16 cellular contexts compared by ENCODE assay signal in the genomic region with DNA sequence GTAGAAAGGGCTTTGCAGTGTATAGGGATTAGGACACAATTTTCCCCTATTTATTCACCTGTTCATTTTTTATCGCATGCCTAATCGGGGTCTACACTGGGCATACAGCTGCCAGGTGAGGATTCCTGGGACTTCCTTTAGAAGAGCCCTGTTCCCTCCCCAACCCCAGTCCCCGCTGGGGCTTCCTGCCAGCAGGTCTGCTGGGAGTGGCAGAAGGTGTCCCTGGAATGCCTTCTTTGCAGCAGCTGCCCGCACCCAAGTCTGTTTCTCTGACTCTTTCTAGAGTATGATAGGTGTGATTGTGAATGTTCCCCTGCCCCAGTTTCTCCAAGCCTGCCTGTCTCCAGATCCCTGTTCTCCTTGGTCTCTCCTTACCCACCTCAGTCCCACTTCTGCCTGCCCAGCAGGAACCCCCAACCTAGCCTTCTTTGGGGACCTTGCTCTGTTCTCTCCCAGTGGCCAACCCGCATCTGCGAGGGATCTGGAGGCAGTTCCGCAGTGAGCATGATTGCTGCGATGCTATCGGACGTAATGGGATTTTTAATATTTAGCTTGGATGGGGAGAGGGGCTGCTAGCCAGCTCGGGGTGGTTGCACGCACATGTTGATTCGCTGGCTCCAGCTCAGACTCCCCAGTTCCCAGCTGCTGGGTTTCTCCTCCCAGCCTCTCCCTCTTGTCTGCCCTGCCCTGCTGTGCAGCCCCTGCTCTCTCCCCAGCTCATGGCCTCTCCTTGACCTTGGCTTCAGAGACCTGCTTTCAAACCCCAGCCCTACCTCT.
DNase-seq lines count a peak whose midpoint lies in the region; ATAC-seq and TF ChIP-seq lines count a peak whose summit lies in the region.
"Had no signal": no experiment of that assay in that cellular context is flagged by ENCODE, and none has a peak within 500 bp of the region (broad histone marks: within the 10 kb centered on the region; RNA-seq: fewer than 3 reads in every experiment).

No MANE protein-coding gene starts in this region.

- no peaks in the 10 kb centered on the region for H3K9me3 Mint-ChIP-seq in nephron
- H3K9me3 Mint-ChIP-seq: dendritic cell treated with granulocyte-macrophage colony-stimulating factor and Interleukin-4, amounts not matched to agents 40 ng/mL and 50 ng/mL, for 4 days; naive B cell; stimulated activated memory B cell treated with anti-CD40 and anti-IgM and Interleukin-4, amounts not matched to agents 10 μg/mL and 1 μg/mL and 100 μg/mL, for 72 hours had no signal

- ATAC-seq in GM18517 (IDR thresholded peaks at IDR 0.05; ENCODE audit: unreplicated experiment) (no peak), GM18858 (IDR thresholded peaks at IDR 0.05; ENCODE audit: unreplicated experiment) (no peak)
- ATAC-seq: stimulated activated memory B cell treated with anti-CD40 and anti-IgM and Interleukin-4, amounts not matched to agents 10 μg/mL and 1 μg/mL and 100 μg/mL, for 72 hours had no signal

- no peak for TF ChIP-seq CTCF in epithelial cell of esophagus (IDR thresholded peaks at IDR 0.05; ENCODE audit: insufficient read depth, low read depth, low read length, missing control alignments)
- TF ChIP-seq CTCF in nephron (IDR thresholded peaks at IDR 0.05; ENCODE audit: unreplicated experiment in 3 of 3), result no peak

- peaks cover 70% of the 10 kb centered on the region for H3K4me1 Mint-ChIP-seq in nephron
- H3K4me1 Mint-ChIP-seq: naive B cell; stimulated activated memory B cell treated with anti-CD40 and anti-IgM and Interleukin-4, amounts not matched to agents 10 μg/mL and 1 μg/mL and 100 μg/mL, for 72 hours had no signal

- H3K27me3 Mint-ChIP-seq in nephron (ENCODE audit: low read depth), result no peaks in the 10 kb centered on the region

- no peak overlapping the region for H3K4me3 ChIP-seq in epithelial cell of esophagus (ENCODE audit: low read length)
- H3K4me3 ChIP-seq: esophagus muscularis mucosa, uterus had no signal

- peak overlapping the region; percentile 67 to 96 (median 93) for H3K27ac Mint-ChIP-seq in nephron
- H3K27ac Mint-ChIP-seq: dendritic cell treated with granulocyte-macrophage colony-stimulating factor and Interleukin-4, amounts not matched to agents 40 ng/mL and 50 ng/mL, for 4 days; naive B cell; stimulated activated memory B cell treated with anti-CD40 and anti-IgM and Interleukin-4, amounts not matched to agents 10 μg/mL and 1 μg/mL and 100 μg/mL, for 72 hours had no signal

- peak; percentile 65 for DNase-seq in DMS 273 (lab: John Stamatoyannopoulos, UW; ENCODE audit: unreplicated experiment)
- peak; percentile 23 for DNase-seq in NCI-H1694 treated with DMSO at 0.1 percent for 48 hours (lab: John Stamatoyannopoulos, UW)
- DNase-seq in epithelial cell of esophagus (ENCODE audit: low read depth), result peak; percentile 18
- no peak for DNase-seq in SHP77 treated with DMSO at 0.1 percent for 48 hours (lab: John Stamatoyannopoulos, UW)
- DNase-seq in DMS79 treated with DMSO at 0.1 percent for 48 hours (lab: John Stamatoyannopoulos, UW), result no peak
- DNase-seq: activated effector memory CD4-positive, alpha-beta T cell treated with Interleukin-2 at 50 U/mL for 16 hours; anterior cingulate cortex; islet precursor cell; naive B cell; uterus had no signal

- no peaks in the 10 kb centered on the region for H3K36me3 Mint-ChIP-seq in nephron (ENCODE audit: low read depth)
- H3K36me3 Mint-ChIP-seq: naive B cell; stimulated activated memory B cell treated with anti-CD40 and anti-IgM and Interleukin-4, amounts not matched to agents 10 μg/mL and 1 μg/mL and 100 μg/mL, for 72 hours had no signal

- H3K4me3 Mint-ChIP-seq in nephron, result peak overlapping the region in 2 of 3 experiments; percentile 16 to 28
- H3K4me3 Mint-ChIP-seq: dendritic cell treated with granulocyte-macrophage colony-stimulating factor and Interleukin-4, amounts not matched to agents 40 ng/mL and 50 ng/mL, for 4 days; naive B cell; stimulated activated memory B cell treated with anti-CD40 and anti-IgM and Interleukin-4, amounts not matched to agents 10 μg/mL and 1 μg/mL and 100 μg/mL, for 72 hours had no signal

Comparison
In these comparisons a context has a peak if more than half of its experiments do, and no peak if none do; other contexts are left out.
1. DNase-seq: peak in DMS 273 (single experiment), NCI-H1694 treated with DMSO at 0.1 percent for 48 hours (single experiment) and epithelial cell of esophagus (single experiment); none in SHP77 treated with DMSO at 0.1 percent for 48 hours (single experiment) and DMS79 treated with DMSO at 0.1 percent for 48 hours (single experiment).